In the genomic region with DNA sequence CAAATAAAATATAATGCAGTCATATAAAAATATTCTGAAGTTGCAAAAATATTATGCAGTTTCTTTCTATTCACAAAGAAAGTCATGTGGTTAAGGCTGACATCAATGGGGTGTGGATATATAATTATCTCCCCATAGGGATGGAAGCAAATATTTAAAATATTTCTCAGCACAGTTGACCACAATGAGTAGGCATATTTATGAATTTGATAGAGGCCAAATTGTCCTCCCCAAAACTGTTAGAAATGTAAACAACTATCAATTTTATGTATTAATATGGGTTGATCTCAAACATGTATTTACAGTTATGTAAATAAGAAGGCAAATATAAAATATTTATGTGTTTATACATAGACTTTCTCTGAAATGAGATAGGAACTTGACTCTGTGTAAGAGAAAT, we compare ENCODE assay signal across 19 cellular contexts.
DNase-seq lines count a peak whose midpoint lies in the region; ATAC-seq, FAIRE-seq and TF ChIP-seq lines count a peak whose summit lies in the region.
"Had no signal": no experiment of that assay in that cellular context is flagged by ENCODE, and none has a peak within 500 bp of the region (broad histone marks: within the 10 kb centered on the region; RNA-seq: fewer than 3 reads in every experiment).

No MANE protein-coding gene starts in this region.

- no peaks in the 10 kb centered on the region for H3K9me3 Mint-ChIP-seq in effector memory CD8-positive, alpha-beta T cell
- H3K9me3 Mint-ChIP-seq: endodermal cell had no signal

- H3K27me3 ChIP-seq in PC-9 (ENCODE audit: insufficient read depth, low read depth) (no peaks in the 10 kb centered on the region), K562 (ENCODE audit: control insufficient read depth in 2 of 2, insufficient read depth in 2 of 2, low read length in 2 of 2) (no peaks in the 10 kb centered on the region)

- ATAC-seq in K562: peak; percentile 71
- no peak for ATAC-seq in effector memory CD8-positive, alpha-beta T cell (replicated peaks)
- ATAC-seq: activated T-cell treated with anti-CD3 and anti-CD28 coated beads, Interleukin-2, amount 50 U/mL, for 72 hours; GM12878 had no signal

- no peaks in the 10 kb centered on the region for H3K79me2 ChIP-seq in PC-9 (ENCODE audit: low read depth)
- no peaks in the 10 kb centered on the region for H3K79me2 ChIP-seq in K562 (ENCODE audit: control insufficient read depth, insufficient read depth, low read length)

- CTCF ChIA-PET in PC-9 (lab: Charles Lee): no interaction called here
- CTCF ChIA-PET in K562 (lab: Yijun Ruan, JAX; ENCODE audit: low intra/inter-chr PET ratio): no interaction called here

- H3K27ac ChIP-seq in PC-9 (peak overlapping the region; percentile 92), K562 (ENCODE audit: extremely low read depth, low read depth, low read length) (peak overlapping the region; percentile 61; the same call in 2 of the 3 replicates)

- H3K36me3 Mint-ChIP-seq in effector memory CD8-positive, alpha-beta T cell (ENCODE audit: insufficient read depth): no peaks in the 10 kb centered on the region

- no TSS peak for BruUV-seq in PC-9 (replicated peaks; lab: Mats Ljungman, UMichigan)
- no TSS peak for BruUV-seq in K562 (replicated peaks; lab: Mats Ljungman, UMichigan)

- H2AFZ ChIP-seq in PC-9: no peak overlapping the region
- H2AFZ ChIP-seq in K562 (ENCODE audit: low read depth, low read length): peak overlapping the region; percentile 65; the same call in 1 of the 2 replicates

- no peak overlapping the region; a peak in 1 of 4 replicates for H3K9ac ChIP-seq in K562 (ENCODE audit: insufficient read depth in 1 of 2, low read depth in 2 of 2, low read length in 2 of 2)

- TF ChIP-seq POLR2A in K562 (conservative IDR thresholded peaks at IDR 0.05): no peak

- H3K36me3 ChIP-seq in PC-9 (ENCODE audit: low read depth) (no peaks in the 10 kb centered on the region), K562 (ENCODE audit: control insufficient read depth, insufficient read depth, low read length) (no peaks in the 10 kb centered on the region)

- in situ Hi-C loops in K562 (cut with MboI): no loop called here
- in situ Hi-C loops in GM13976 (cut with MboI; ENCODE audit: low sequenced_read_pairs, unreplicated experiment): no loop called here

- H3K4me2 ChIP-seq in PC-9 (peak overlapping the region; percentile 53; the same call in 1 of the 2 replicates), K562 (ENCODE audit: insufficient read depth, low read length) (no peak overlapping the region)

- H3K4me1 Mint-ChIP-seq in effector memory CD8-positive, alpha-beta T cell (ENCODE audit: low read depth in 2 of 2): peaks cover 0 to under 1% of the 10 kb centered on the region in 2 donors
- H3K4me1 Mint-ChIP-seq: endodermal cell had no signal

- H3K9me3 ChIP-seq in PC-9 (ENCODE audit: insufficient read depth, low read depth): peaks cover 36% of the 10 kb centered on the region
- no peaks in the 10 kb centered on the region; the same call in 1 of the 2 replicates for H3K9me3 ChIP-seq in K562 (replicated peaks; ENCODE audit: control insufficient read depth, insufficient read depth, low read depth, low read length)

- H4K20me1 ChIP-seq in PC-9 (ENCODE audit: insufficient read depth) (no peaks in the 10 kb centered on the region), K562 (replicated peaks; ENCODE audit: control insufficient read depth, insufficient read depth, low read length) (no peaks in the 10 kb centered on the region)

- H3K4me1 ChIP-seq in PC-9 (replicated peaks; ENCODE audit: insufficient read depth) (peaks cover 60% of the 10 kb centered on the region), K562 (replicated peaks in 1 of 2; ENCODE audit: control insufficient read depth in 2 of 2, insufficient read depth in 2 of 2, low read length in 2 of 2) (peaks cover 5 to 14% of the 10 kb centered on the region in 2 experiments; a peak in 3 of 5 replicates)

- TF ChIP-seq RAD21 in K562 (CRISPR knock-in tag; conservative IDR thresholded peaks at IDR 0.05 in 1 of 2, IDR thresholded peaks at IDR 0.05 in 1 of 2): no peak

- H3K27me3 Mint-ChIP-seq in effector memory CD8-positive, alpha-beta T cell: no peaks in the 10 kb centered on the region
- H3K27me3 Mint-ChIP-seq: activated B cell treated with CpG ODN at 0.5 μM for 24 hours; activated naive CD8-positive, alpha-beta T cell treated with anti-CD3 and anti-CD28 coated beads, Interleukin-2, amount 10 ng/mL, durations not matched to agents 7 days and 5 days had no signal

- no peak for FAIRE-seq in K562 (lab: Jason Lieb, UNC)
- FAIRE-seq: G401.6, GM12878 had no signal

- no peak overlapping the region for H3K27ac Mint-ChIP-seq in effector memory CD8-positive, alpha-beta T cell
- H3K27ac Mint-ChIP-seq: activated B cell treated with CpG ODN at 0.5 μM for 24 hours; activated naive CD8-positive, alpha-beta T cell treated with anti-CD3 and anti-CD28 coated beads, Interleukin-2, amount 10 ng/mL, durations not matched to agents 7 days and 5 days; activated T-cell treated with anti-CD3 and anti-CD28 coated beads, Interleukin-2, amount 50 U/mL, for 72 hours; endodermal cell had no signal

- DNase-seq in EH (ENCODE audit: low read depth): peak; percentile 75
- DNase-seq in PC-9: peak in 1 of 2 experiments; percentile 73
- peak in 2 of 4 experiments; percentile 17 to 27 for DNase-seq in K562 (ENCODE audit: extremely low read depth in 1 of 4, low spot score in 3 of 4)
- peak; percentile 82 for DNase-seq in foreskin melanocyte
- DNase-seq in GM13976 (ENCODE audit: low spot score): no peak
- DNase-seq in NCI-H774 (lab: John Stamatoyannopoulos, UW): no peak
- no peak for DNase-seq in effector memory CD8-positive, alpha-beta T cell
- no peak for DNase-seq in stimulated activated CD4-positive, alpha-beta T cell treated with anti-CD3 and anti-CD28 coated beads, Interleukin-2, amount 100 ng/mL, for 24 hours
- DNase-seq: activated B cell treated with CpG ODN at 0.5 μM for 24 hours; activated naive CD8-positive, alpha-beta T cell treated with anti-CD3 and anti-CD28 coated beads, Interleukin-2, amount 10 ng/mL, durations not matched to agents 7 days and 5 days; activated T-cell treated with anti-CD3 and anti-CD28 coated beads, Interleukin-2, amount 50 U/mL, for 72 hours; COR-L47; endodermal cell; NCI-H2029; stimulated activated CD4-positive, alpha-beta T cell treated with anti-CD3 and anti-CD28 coated beads, Interleukin-4, amount 100 ng/mL, for 1 hour; substantia nigra; T-helper 1 cell had no signal

- 0 out of 2 replicates have a peak, but pooled peaks have one; percentile 3 for TF ChIP-seq EP300 in K562 (IDR thresholded peaks at IDR 0.05; ENCODE audit: low read length)

- TF ChIP-seq CTCF in PC-9 (conservative IDR thresholded peaks at IDR 0.05) (no peak), K562 (IDR thresholded peaks at IDR 0.05 in 2 of 3, conservative IDR thresholded peaks at IDR 0.05 in 1 of 3; ENCODE audit: insufficient read depth in 2 of 3, low read depth in 1 of 3, low read length in 3 of 3) (no peak), GM13976 (IDR thresholded peaks at IDR 0.05; ENCODE audit: borderline replicate concordance, control extremely low read depth, extremely low read depth, insufficient read depth, missing control alignments) (no peak)

- peaks cover 8% of the 10 kb centered on the region for H3F3A ChIP-seq in PC-9 (ENCODE audit: insufficient read depth, low read depth)

- no peaks in the 10 kb centered on the region for H3K9me1 ChIP-seq in K562 (ENCODE audit: control insufficient read depth, insufficient read depth, low read length)

- intact Hi-C loops in PC-9 (cut with micrococcal nuclease; ENCODE audit: unreplicated experiment) (loop anchor here (2.0 to 10.0 kb wide), 4 partner anchors 90 to 490 kb away; a partner anchor contains a TSS), K562 (cut with micrococcal nuclease) (no loop called here)

- H3K4me3 ChIP-seq in PC-9: no peak overlapping the region
- no peak overlapping the region for H3K4me3 ChIP-seq in K562
- H3K4me3 ChIP-seq: GM12878 had no signal

- H3K4me3 Mint-ChIP-seq in effector memory CD8-positive, alpha-beta T cell: no peak overlapping the region
- H3K4me3 Mint-ChIP-seq: activated B cell treated with CpG ODN at 0.5 μM for 24 hours; activated naive CD8-positive, alpha-beta T cell treated with anti-CD3 and anti-CD28 coated beads, Interleukin-2, amount 10 ng/mL, durations not matched to agents 7 days and 5 days; activated T-cell treated with anti-CD3 and anti-CD28 coated beads, Interleukin-2, amount 50 U/mL, for 72 hours; endodermal cell had no signal

- H3K9me2 ChIP-seq in PC-9 (ENCODE audit: insufficient read depth): no peaks in the 10 kb centered on the region; the same call in 1 of the 2 replicates

- POLR2A ChIA-PET in PC-9 (lab: Charles Lee; ENCODE audit: unreplicated experiment) (no interaction called here), K562 (lab: Yijun Ruan, JAX) (no interaction called here)

TF ChIP-seq in K562, 482 proteins besides CTCF, POLR2A, EP300 and RAD21 (continues in another document):
- TF ChIP-seq CBX3 (IDR thresholded peaks at IDR 0.05; ENCODE audit: borderline replicate concordance in 1 of 2, low read length in 2 of 2) (no peak), HIVEP1 (CRISPR knock-in tag; IDR thresholded peaks at IDR 0.05) (no peak), CBFA2T3 (IDR thresholded peaks at IDR 0.05) (0 out of 2 replicates have a peak, but pooled peaks have one; percentile 11), ZNF76 (CRISPR knock-in tag; IDR thresholded peaks at IDR 0.05; ENCODE audit: borderline replicate concordance) (no peak), MAFF (IDR thresholded peaks at IDR 0.05; ENCODE audit: low read length) (peak; percentile 80)
- TF ChIP-seq, protein P1, sequence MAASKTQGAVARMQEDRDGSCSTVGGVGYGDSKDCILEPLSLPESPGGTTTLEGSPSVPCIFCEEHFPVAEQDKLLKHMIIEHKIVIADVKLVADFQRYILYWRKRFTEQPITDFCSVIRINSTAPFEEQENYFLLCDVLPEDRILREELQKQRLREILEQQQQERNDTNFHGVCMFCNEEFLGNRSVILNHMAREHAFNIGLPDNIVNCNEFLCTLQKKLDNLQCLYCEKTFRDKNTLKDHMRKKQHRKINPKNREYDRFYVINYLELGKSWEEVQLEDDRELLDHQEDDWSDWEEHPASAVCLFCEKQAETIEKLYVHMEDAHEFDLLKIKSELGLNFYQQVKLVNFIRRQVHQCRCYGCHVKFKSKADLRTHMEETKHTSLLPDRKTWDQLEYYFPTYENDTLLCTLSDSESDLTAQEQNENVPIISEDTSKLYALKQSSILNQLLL (CRISPR knock-in tag; IDR thresholded peaks at IDR 0.05; ENCODE audit: borderline replicate concordance): no peak
- TF ChIP-seq, protein P2, sequence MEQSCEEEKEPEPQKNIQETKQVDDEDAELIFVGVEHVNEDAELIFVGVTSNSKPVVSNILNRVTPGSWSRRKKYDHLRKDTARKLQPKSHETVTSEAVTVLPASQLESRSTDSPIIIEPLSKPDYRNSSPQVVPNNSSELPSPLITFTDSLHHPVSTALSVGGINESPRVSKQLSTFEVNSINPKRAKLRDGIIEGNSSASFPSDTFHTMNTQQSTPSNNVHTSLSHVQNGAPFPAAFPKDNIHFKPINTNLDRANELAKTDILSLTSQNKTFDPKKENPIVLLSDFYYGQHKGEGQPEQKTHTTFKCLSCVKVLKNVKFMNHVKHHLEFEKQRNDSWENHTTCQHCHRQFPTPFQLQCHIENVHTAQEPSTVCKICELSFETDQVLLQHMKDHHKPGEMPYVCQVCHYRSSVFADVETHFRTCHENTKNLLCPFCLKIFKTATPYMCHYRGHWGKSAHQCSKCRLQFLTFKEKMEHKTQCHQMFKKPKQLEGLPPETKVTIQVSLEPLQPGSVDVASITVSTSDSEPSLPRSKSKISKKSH (CRISPR knock-in tag; IDR thresholded peaks at IDR 0.05): no peak

Comparison
In these comparisons a context has a peak if more than half of its experiments do, and no peak if none do; other contexts are left out.
1. DNase-seq: peak in EH (single experiment) and foreskin melanocyte (single experiment); none in GM13976 (single experiment), NCI-H774 (single experiment), effector memory CD8-positive, alpha-beta T cell (0 of 3) and stimulated activated CD4-positive, alpha-beta T cell treated with anti-CD3 and anti-CD28 coated beads, Interleukin-2, amount 100 ng/mL, for 24 hours (0 of 2).